Comparison of ENCODE assay signal across 10 cellular contexts in genomic region chr20:58851221-58851968, GRCh38. TPM values are rescaled to one million over a fixed set of nuclear protein-coding genes. Genes with fewer than 3 reads are reported as not detected.
DNase-seq lines count a peak whose midpoint lies in the region; ATAC-seq and TF ChIP-seq lines count a peak whose summit lies in the region.
"Had no signal": no experiment of that assay in that cellular context is flagged by ENCODE, and none has a peak within 500 bp of the region (broad histone marks: within the 10 kb centered on the region; RNA-seq: fewer than 3 reads in every experiment).

No MANE protein-coding gene starts in this region.

- peak overlapping the region; percentile 59 for H3K27ac Mint-ChIP-seq in activated naive CD4-positive, alpha-beta T cell treated with anti-CD3 and anti-CD28 coated beads, Interleukin-2, amount 10 ng/mL, durations not matched to agents 7 days and 5 days
- no peak overlapping the region for H3K27ac Mint-ChIP-seq in memory B cell
- no peak overlapping the region for H3K27ac Mint-ChIP-seq in type B pancreatic cell
- H3K27ac Mint-ChIP-seq: dendritic cell treated with granulocyte-macrophage colony-stimulating factor and Interleukin-4, amounts not matched to agents 40 ng/mL and 50 ng/mL, for 4 days had no signal

- DNase-seq in activated naive CD4-positive, alpha-beta T cell treated with anti-CD3 and anti-CD28 coated beads, Interleukin-2, amount 10 ng/mL, durations not matched to agents 7 days and 5 days, result no peak
- DNase-seq in activated naive CD4-positive, alpha-beta T cell (lab: John Stamatoyannopoulos, UW), result no peak
- DNase-seq in astrocyte of the cerebellum (ENCODE audit: low read depth), result no peak
- no peak for DNase-seq in memory B cell (ENCODE audit: low spot score in 2 of 2)
- no peak for DNase-seq in type B pancreatic cell (ENCODE audit: extremely low spot score, unreplicated experiment)
- DNase-seq in T-helper 9 cell, result no peak
- DNase-seq in glomerular visceral epithelial cell (ENCODE audit: extremely low spot score), result no peak
- DNase-seq in iPS-NIHi11 (ENCODE audit: low spot score), result no peak
- DNase-seq: DND-41 had no signal

- in situ Hi-C loops in astrocyte of the cerebellum (cut with HindIII; ENCODE audit: low sequenced_read_pairs), result loop anchor here (25.0 kb wide), 1 partner anchor 636 kb away; no protein-coding TSS in a partner anchor

- H3K9me3 Mint-ChIP-seq in activated naive CD4-positive, alpha-beta T cell treated with anti-CD3 and anti-CD28 coated beads, Interleukin-2, amount 10 ng/mL, durations not matched to agents 7 days and 5 days, result no peaks in the 10 kb centered on the region
- H3K9me3 Mint-ChIP-seq in memory B cell, result no peaks in the 10 kb centered on the region
- no peaks in the 10 kb centered on the region for H3K9me3 Mint-ChIP-seq in type B pancreatic cell

- peak overlapping the region; percentile 78 for H3K4me3 Mint-ChIP-seq in activated naive CD4-positive, alpha-beta T cell treated with anti-CD3 and anti-CD28 coated beads, Interleukin-2, amount 10 ng/mL, durations not matched to agents 7 days and 5 days
- H3K4me3 Mint-ChIP-seq in memory B cell, result peak overlapping the region; percentile 89
- peak overlapping the region; percentile 95 for H3K4me3 Mint-ChIP-seq in type B pancreatic cell

- no peak for ATAC-seq in memory B cell (ENCODE audit: low read depth)

- TF ChIP-seq CTCF in astrocyte of the cerebellum (IDR thresholded peaks at IDR 0.05; ENCODE audit: low read depth, low read length, missing control alignments) (no peak), type B pancreatic cell (conservative IDR thresholded peaks at IDR 0.05) (no peak)

- H3K4me1 Mint-ChIP-seq in activated naive CD4-positive, alpha-beta T cell treated with anti-CD3 and anti-CD28 coated beads, Interleukin-2, amount 10 ng/mL, durations not matched to agents 7 days and 5 days, result peaks cover 64% of the 10 kb centered on the region
- H3K4me1 Mint-ChIP-seq in memory B cell, result peaks cover 24% of the 10 kb centered on the region
- peaks cover 18% of the 10 kb centered on the region for H3K4me1 Mint-ChIP-seq in type B pancreatic cell (ENCODE audit: unreplicated experiment)

- CTCF ChIA-PET in activated naive CD4-positive, alpha-beta T cell treated with anti-CD3 and anti-CD28 coated beads, Interleukin-2, amount 10 ng/mL, durations not matched to agents 7 days and 5 days (lab: Charles Lee), result interaction anchor here (1.3 to 3.8 kb wide), 5 partner anchors 23 to 370 kb away, joined by 3 to 21 read pairs (median 7); partner anchors contain the start of gene STX16

- H3K27me3 Mint-ChIP-seq in activated naive CD4-positive, alpha-beta T cell treated with anti-CD3 and anti-CD28 coated beads, Interleukin-2, amount 10 ng/mL, durations not matched to agents 7 days and 5 days, result peaks cover 96% of the 10 kb centered on the region
- H3K27me3 Mint-ChIP-seq in memory B cell (peaks cover 20% of the 10 kb centered on the region), type B pancreatic cell (peaks cover 64% of the 10 kb centered on the region)

- H3K4me3 ChIP-seq in astrocyte of the cerebellum (ENCODE audit: low read depth, low read length), result peak overlapping the region; percentile 66

- H3K36me3 Mint-ChIP-seq in activated naive CD4-positive, alpha-beta T cell treated with anti-CD3 and anti-CD28 coated beads, Interleukin-2, amount 10 ng/mL, durations not matched to agents 7 days and 5 days, result no peaks in the 10 kb centered on the region
- H3K36me3 Mint-ChIP-seq in memory B cell, result no peaks in the 10 kb centered on the region
- peaks cover 6% of the 10 kb centered on the region for H3K36me3 Mint-ChIP-seq in type B pancreatic cell

RNA-seq across cellular contexts. Expression of gene GNAS-AS1, which starts 0.7 kb away (rescaled TPM):
- 1.7 and 6.1 TPM in 2 replicates for total RNA-seq in type B pancreatic cell (ENCODE audit: low replicate concordance)

RNA-seq across cellular contexts. Expression of gene GNAS, which starts 1.1 kb away (rescaled TPM):
- total RNA-seq in type B pancreatic cell (ENCODE audit: low replicate concordance), result 1,005 and 1,406 TPM in 2 replicates
